10 cellular contexts compared by ENCODE assay signal in genomic region chr10:60048146-60048545, GRCh38.
DNase-seq lines count a peak whose midpoint lies in the region; ATAC-seq and TF ChIP-seq lines count a peak whose summit lies in the region.
"Had no signal": no experiment of that assay in that cellular context is flagged by ENCODE, and none has a peak within 500 bp of the region (broad histone marks: within the 10 kb centered on the region; RNA-seq: fewer than 3 reads in every experiment).

No MANE protein-coding gene starts in this region.

- H3K79me2 ChIP-seq in PC-9 (ENCODE audit: low read depth) = no peaks in the 10 kb centered on the region

- no peak overlapping the region for H3K4me2 ChIP-seq in PC-9

- TF ChIP-seq POLR2A in sigmoid colon (IDR thresholded peaks at IDR 0.05) = no peak

- H3K9me2 ChIP-seq in PC-9 (ENCODE audit: insufficient read depth) = no peaks in the 10 kb centered on the region

- peaks cover 0 to 1% (median 0%) of the 10 kb centered on the region in 7 donors for H3K4me1 Mint-ChIP-seq in naive thymus-derived CD4-positive, alpha-beta T cell

- H3K27me3 ChIP-seq in PC-9 (ENCODE audit: insufficient read depth, low read depth) (no peaks in the 10 kb centered on the region), sigmoid colon (no peaks in the 10 kb centered on the region)
- no peaks in the 10 kb centered on the region for H3K27me3 ChIP-seq in naive thymus-derived CD4-positive, alpha-beta T cell (ENCODE audit: control insufficient read depth in 2 of 2, insufficient read depth in 2 of 2, low read length in 2 of 2)

- H3F3A ChIP-seq in PC-9 (ENCODE audit: insufficient read depth, low read depth) = no peaks in the 10 kb centered on the region

- BruUV-seq in PC-9 (replicated peaks; lab: Mats Ljungman, UMichigan) = no TSS peak

- H3K27me3 Mint-ChIP-seq in naive thymus-derived CD4-positive, alpha-beta T cell = no peaks in the 10 kb centered on the region
- H3K27me3 Mint-ChIP-seq: activated B cell treated with CpG ODN at 0.5 μM for 24 hours, B cell had no signal

- no peak overlapping the region for H2AFZ ChIP-seq in PC-9

- CTCF ChIA-PET in PC-9 (lab: Charles Lee) = no interaction called here
- CTCF ChIA-PET in naive thymus-derived CD4-positive, alpha-beta T cell (lab: Charles Lee) = no interaction called here

- no peak overlapping the region for H3K27ac Mint-ChIP-seq in naive thymus-derived CD4-positive, alpha-beta T cell
- H3K27ac Mint-ChIP-seq: activated B cell treated with CpG ODN at 0.5 μM for 24 hours, B cell had no signal

- TF ChIP-seq EP300 in sigmoid colon (IDR thresholded peaks at IDR 0.05) = no peak

- intact Hi-C loops in PC-9 (cut with micrococcal nuclease; ENCODE audit: unreplicated experiment) (loop anchor here (1.0 to 10.0 kb wide), 7 partner anchors 140 to 1263 kb away; no protein-coding TSS in a partner anchor), sigmoid colon (cut with DNase I) (loop anchor here (5.0 kb wide), 1 partner anchor 421 kb away; no protein-coding TSS in a partner anchor)
- intact Hi-C loops in naive thymus-derived CD4-positive, alpha-beta T cell (cut with micrococcal nuclease) = no loop called here

- H3K9me3 ChIP-seq in PC-9 (ENCODE audit: insufficient read depth, low read depth) (no peaks in the 10 kb centered on the region), sigmoid colon (no peaks in the 10 kb centered on the region)
- H3K9me3 ChIP-seq in naive thymus-derived CD4-positive, alpha-beta T cell (ENCODE audit: control insufficient read depth in 2 of 3, low read length in 3 of 3) = no peaks in the 10 kb centered on the region

- H3K9me3 Mint-ChIP-seq in naive thymus-derived CD4-positive, alpha-beta T cell = peaks cover 0 to 2% (median 0%) of the 10 kb centered on the region in 11 donors
- H3K9me3 Mint-ChIP-seq: activated B cell treated with CpG ODN at 0.5 μM for 24 hours had no signal

- no peaks in the 10 kb centered on the region for H3K4me1 ChIP-seq in PC-9 (replicated peaks; ENCODE audit: insufficient read depth)
- H3K4me1 ChIP-seq in sigmoid colon = peaks cover 0 to 6% (median 0%) of the 10 kb centered on the region in 4 donors
- H3K4me1 ChIP-seq in naive thymus-derived CD4-positive, alpha-beta T cell (ENCODE audit: control insufficient read depth in 2 of 2, insufficient read depth in 2 of 2, low read length in 2 of 2) = no peaks in the 10 kb centered on the region

- POLR2A ChIA-PET in PC-9 (lab: Charles Lee; ENCODE audit: unreplicated experiment) = interaction anchor here (0.5 kb wide), 1 partner anchor 213 kb away, joined by 4 read pairs; no protein-coding TSS in a partner anchor
- POLR2A ChIA-PET in naive thymus-derived CD4-positive, alpha-beta T cell (lab: Charles Lee) = no interaction called here

- H4K20me1 ChIP-seq in PC-9 (ENCODE audit: insufficient read depth) = no peaks in the 10 kb centered on the region

- H3K4me3 Mint-ChIP-seq in naive thymus-derived CD4-positive, alpha-beta T cell = no peak overlapping the region
- H3K4me3 Mint-ChIP-seq: activated B cell treated with CpG ODN at 0.5 μM for 24 hours, B cell had no signal

- H3K36me3 ChIP-seq in PC-9 (ENCODE audit: low read depth) (no peaks in the 10 kb centered on the region), sigmoid colon (no peaks in the 10 kb centered on the region)
- no peaks in the 10 kb centered on the region for H3K36me3 ChIP-seq in naive thymus-derived CD4-positive, alpha-beta T cell (ENCODE audit: control insufficient read depth in 2 of 3, insufficient read depth in 3 of 3, low read length in 3 of 3)

- H3K27ac ChIP-seq in PC-9 = no peak overlapping the region
- no peak overlapping the region for H3K27ac ChIP-seq in sigmoid colon
- no peak overlapping the region for H3K27ac ChIP-seq in naive thymus-derived CD4-positive, alpha-beta T cell (ENCODE audit: low read depth, low read length)

- no peak overlapping the region for H3K4me3 ChIP-seq in PC-9
- no peak overlapping the region for H3K4me3 ChIP-seq in fibroblast of villous mesenchyme (ENCODE audit: low read depth, low read length)
- H3K4me3 ChIP-seq in sigmoid colon = no peak overlapping the region
- H3K4me3 ChIP-seq in naive thymus-derived CD4-positive, alpha-beta T cell (ENCODE audit: low read length) = no peak overlapping the region

- DNase-seq in NCI-H1092 treated with DMSO at 0.1 percent for 48 hours (lab: John Stamatoyannopoulos, UW) (peak; percentile 1), NCI-H1092 (lab: John Stamatoyannopoulos, UW) (no peak), PC-9 (peak; percentile 51), fibroblast of villous mesenchyme (ENCODE audit: low read depth) (no peak), sigmoid colon (no peak), HCEC 1CT (no peak), hippocampal formation (lab: John Stamatoyannopoulos, UW) (no peak)
- DNase-seq in naive thymus-derived CD4-positive, alpha-beta T cell = no peak
- DNase-seq: activated B cell treated with CpG ODN at 0.5 μM for 24 hours had no signal

- no peak for ATAC-seq in naive thymus-derived CD4-positive, alpha-beta T cell

- TF ChIP-seq CTCF in PC-9 (conservative IDR thresholded peaks at IDR 0.05) (peak; percentile 78), fibroblast of villous mesenchyme (IDR thresholded peaks at IDR 0.05; ENCODE audit: insufficient read depth, low read depth, low read length) (peak; percentile 36), sigmoid colon (IDR thresholded peaks at IDR 0.05) (peak in 3 of 4 experiments; percentile 9 to 18 (median 11))

- peaks cover 0 to 41% (median 0%) of the 10 kb centered on the region in 5 donors for H3K36me3 Mint-ChIP-seq in naive thymus-derived CD4-positive, alpha-beta T cell

Comparison
In these comparisons a context has a peak if more than half of its experiments do, and no peak if none do; other contexts are left out.
1. DNase-seq: peak in NCI-H1092 treated with DMSO at 0.1 percent for 48 hours (single experiment) and PC-9 (2 of 2); none in NCI-H1092 (single experiment), fibroblast of villous mesenchyme (single experiment), sigmoid colon (single experiment), HCEC 1CT (single experiment), hippocampal formation (0 of 2) and naive thymus-derived CD4-positive, alpha-beta T cell (0 of 9).
2. CTCF ChIP-seq: peak in every context shown above with its lines; median percentile 78 in PC-9; 36 in fibroblast of villous mesenchyme; 11 in sigmoid colon.
3. intact Hi-C loops: an anchor here in PC-9 (1.0 to 10.0 kb wide) and sigmoid colon (5.0 kb wide); none called in naive thymus-derived CD4-positive, alpha-beta T cell.